Comparison of ENCODE assay signal across 13 cellular contexts in the genomic region with DNA sequence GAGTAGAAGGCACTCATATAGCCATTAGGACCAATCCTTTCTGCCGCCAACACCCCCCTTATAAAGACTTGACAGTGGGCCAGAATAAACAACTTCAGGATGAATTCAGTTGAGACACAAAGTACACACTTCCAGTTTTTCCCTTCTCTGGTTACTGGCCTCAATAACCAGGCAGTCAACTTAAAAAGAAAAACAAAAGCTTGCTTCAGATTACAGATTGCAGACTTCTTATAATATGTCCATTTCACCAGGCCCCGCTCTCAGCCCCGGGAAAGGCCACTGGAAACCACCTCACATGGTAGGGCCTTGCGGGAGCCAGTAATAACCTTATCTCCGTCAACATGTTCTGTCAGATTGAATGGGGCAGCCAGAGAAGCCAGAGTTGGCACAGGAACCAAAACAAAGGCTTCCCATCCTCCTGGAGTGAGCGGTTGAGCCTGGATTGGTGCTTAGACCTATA.
DNase-seq lines count a peak whose midpoint lies in the region; ATAC-seq and TF ChIP-seq lines count a peak whose summit lies in the region.
"Had no signal": no experiment of that assay in that cellular context is flagged by ENCODE, and none has a peak within 500 bp of the region (broad histone marks: within the 10 kb centered on the region; RNA-seq: fewer than 3 reads in every experiment).

No MANE protein-coding gene starts in this region.

- H3K27ac ChIP-seq in VCaP (peak overlapping the region; percentile 55), heart right ventricle (peak overlapping the region; percentile 35 to 85 (median 66)), spleen (peak overlapping the region in 7 of 8 donors; percentile 49 to 72 (median 63))

- H3K4me1 ChIP-seq in heart right ventricle (peaks cover 18 to 84% (median 61%) of the 10 kb centered on the region in 9 donors), spleen (peaks cover 0 to 24% (median 0%) of the 10 kb centered on the region in 6 donors)

- H3K36me3 ChIP-seq in heart right ventricle (no peaks in the 10 kb centered on the region), spleen (no peaks in the 10 kb centered on the region)

- H3K27ac Mint-ChIP-seq in progenitor cell of endocrine pancreas = no peak overlapping the region
- H3K27ac Mint-ChIP-seq: IgD-negative memory B cell; naive thymus-derived CD8-positive, alpha-beta T cell; stimulated activated memory B cell treated with anti-CD40 and anti-IgM and Interleukin-4, amounts not matched to agents 10 μg/mL and 1 μg/mL and 100 μg/mL, for 72 hours had no signal

- no peaks in the 10 kb centered on the region for H3K27me3 Mint-ChIP-seq in progenitor cell of endocrine pancreas

- H3K36me3 Mint-ChIP-seq in progenitor cell of endocrine pancreas (ENCODE audit: insufficient read depth) = no peaks in the 10 kb centered on the region
- H3K36me3 Mint-ChIP-seq: IgD-negative memory B cell; naive thymus-derived CD8-positive, alpha-beta T cell; stimulated activated memory B cell treated with anti-CD40 and anti-IgM and Interleukin-4, amounts not matched to agents 10 μg/mL and 1 μg/mL and 100 μg/mL, for 72 hours had no signal

- TF ChIP-seq POLR2A in spleen (IDR thresholded peaks at IDR 0.05) = no peak

- intact Hi-C loops in heart right ventricle (cut with DNase I) = loop anchor here in 1 of 10 donors (10.0 kb wide), 1 partner anchor 127 kb away; no protein-coding TSS in a partner anchor
- intact Hi-C loops in spleen (cut with DNase I; ENCODE audit: low total_unique reads) = no loop called here

- TF ChIP-seq CTCF in VCaP (conservative IDR thresholded peaks at IDR 0.05) (no peak), heart right ventricle (IDR thresholded peaks at IDR 0.05) (no peak), spleen (IDR thresholded peaks at IDR 0.05 in 8 of 11, conservative IDR thresholded peaks at IDR 0.05 in 3 of 11) (no peak), progenitor cell of endocrine pancreas (IDR thresholded peaks at IDR 0.05; ENCODE audit: unreplicated experiment) (no peak)

- no peak overlapping the region for H3K4me3 Mint-ChIP-seq in progenitor cell of endocrine pancreas (ENCODE audit: low read depth)
- H3K4me3 Mint-ChIP-seq: central memory CD8-positive, alpha-beta T cell; IgD-negative memory B cell; naive thymus-derived CD8-positive, alpha-beta T cell; stimulated activated memory B cell treated with anti-CD40 and anti-IgM and Interleukin-4, amounts not matched to agents 10 μg/mL and 1 μg/mL and 100 μg/mL, for 72 hours had no signal

- DNase-seq in HuH-7 (ENCODE audit: low spot score) = peak; percentile 43
- DNase-seq in heart right ventricle = peak; percentile 45
- DNase-seq in spleen = no peak
- DNase-seq in activated CD4-positive, alpha-beta T cell treated with anti-CD3 and anti-CD28 coated beads, Interleukin-2, amount 50 U/mL, for 48 hours = no peak
- no peak for DNase-seq in SW 1271 (lab: John Stamatoyannopoulos, UW)
- DNase-seq in progenitor cell of endocrine pancreas (ENCODE audit: low spot score, unreplicated experiment) = no peak
- DNase-seq: GF-D8; naive thymus-derived CD8-positive, alpha-beta T cell had no signal

- H3K4me3 ChIP-seq in heart right ventricle (no peak overlapping the region), spleen (no peak overlapping the region)

- 18 to 23% methylated on average over 6 of the region's 6 CpGs for WGBS in heart right ventricle, 2 donors
- WGBS in spleen, 5 donors = 46 to 65% (median 54%) methylated on average over 6 of the region's 6 CpGs

- no peaks in the 10 kb centered on the region for H3K9me3 ChIP-seq in heart right ventricle
- H3K9me3 ChIP-seq in spleen = no peaks in the 10 kb centered on the region

- peaks cover 5% of the 10 kb centered on the region for H3K4me1 Mint-ChIP-seq in progenitor cell of endocrine pancreas (ENCODE audit: low read depth)
- H3K4me1 Mint-ChIP-seq: central memory CD8-positive, alpha-beta T cell; naive thymus-derived CD8-positive, alpha-beta T cell had no signal

- ATAC-seq in heart right ventricle (peak; percentile 9 to 84 (median 32)), GM19023 (IDR thresholded peaks at IDR 0.05; ENCODE audit: unreplicated experiment) (no peak)
- ATAC-seq: naive thymus-derived CD8-positive, alpha-beta T cell; stimulated activated memory B cell treated with anti-CD40 and anti-IgM and Interleukin-4, amounts not matched to agents 10 μg/mL and 1 μg/mL and 100 μg/mL, for 72 hours had no signal

- H3K9me3 Mint-ChIP-seq in progenitor cell of endocrine pancreas (ENCODE audit: low read depth) = no peaks in the 10 kb centered on the region
- H3K9me3 Mint-ChIP-seq: central memory CD8-positive, alpha-beta T cell; IgD-negative memory B cell; naive thymus-derived CD8-positive, alpha-beta T cell; stimulated activated memory B cell treated with anti-CD40 and anti-IgM and Interleukin-4, amounts not matched to agents 10 μg/mL and 1 μg/mL and 100 μg/mL, for 72 hours had no signal

- H3K27me3 ChIP-seq in heart right ventricle = no peaks in the 10 kb centered on the region
- no peaks in the 10 kb centered on the region for H3K27me3 ChIP-seq in spleen (replicated peaks in 1 of 7)

Comparison
In these comparisons a context has a peak if more than half of its experiments do, and no peak if none do; other contexts are left out.
1. DNase-seq: peak in HuH-7 (single experiment) and heart right ventricle (2 of 2); none in spleen (single experiment), activated CD4-positive, alpha-beta T cell treated with anti-CD3 and anti-CD28 coated beads, Interleukin-2, amount 50 U/mL, for 48 hours (0 of 2), SW 1271 (0 of 2) and progenitor cell of endocrine pancreas (single experiment).
2. Peak in every context shown above with its lines, with median percentiles within 50 percentile points of each other: H3K27ac ChIP-seq.